In genomic region chr6:89439014-89439413, GRCh38 we compare ENCODE assay signal across 23 cellular contexts.
"Had no signal": no experiment of that assay in that cellular context is flagged by ENCODE, and none has a peak within 500 bp of the region (broad histone marks: within the 10 kb centered on the region; RNA-seq: fewer than 3 reads in every experiment).

No MANE protein-coding gene starts in this region.

- H3K36me3 ChIP-seq: esophagus muscularis mucosa, esophagus squamous epithelium, gastrocnemius medialis, gastroesophageal sphincter, heart left ventricle, heart right ventricle had no signal

- H3K4me3 ChIP-seq: coronary artery, dorsolateral prefrontal cortex, esophagus muscularis mucosa, esophagus squamous epithelium, gastrocnemius medialis, gastroesophageal sphincter, heart left ventricle, heart right ventricle, hepatocyte had no signal

- H3K9me3 ChIP-seq: esophagus muscularis mucosa, esophagus squamous epithelium, gastrocnemius medialis, gastroesophageal sphincter had no signal

- H3K27me3 ChIP-seq: dorsolateral prefrontal cortex, esophagus muscularis mucosa, esophagus squamous epithelium, gastrocnemius medialis, gastroesophageal sphincter, heart left ventricle, heart right ventricle, hepatocyte had no signal

- DNase-seq: cortex of kidney; dermis blood vessel endothelial cell; dorsolateral prefrontal cortex; effector CD4-positive, alpha-beta T cell; effector CD8-positive, alpha-beta T cell; effector memory CD4-positive, alpha-beta T cell; effector memory CD8-positive, alpha-beta T cell; endodermal cell; erythroblast; esophagus squamous epithelium; foreskin fibroblast; foreskin keratinocyte; foreskin melanocyte; gastrocnemius medialis; glutamatergic neuron; head of caudate nucleus; heart left ventricle; heart right ventricle had no signal

- ATAC-seq: effector memory CD8-positive, alpha-beta T cell; foreskin keratinocyte; gastrocnemius medialis; gastroesophageal sphincter; heart left ventricle; heart right ventricle had no signal

- H3K27ac ChIP-seq: coronary artery, dorsolateral prefrontal cortex, epithelial cell of prostate, esophagus muscularis mucosa, foreskin keratinocyte, gastrocnemius medialis, gastroesophageal sphincter, heart left ventricle, heart right ventricle had no signal

- H3K4me1 ChIP-seq: gastrocnemius medialis had no signal
